15 cellular contexts compared by ENCODE assay signal in the genomic region with DNA sequence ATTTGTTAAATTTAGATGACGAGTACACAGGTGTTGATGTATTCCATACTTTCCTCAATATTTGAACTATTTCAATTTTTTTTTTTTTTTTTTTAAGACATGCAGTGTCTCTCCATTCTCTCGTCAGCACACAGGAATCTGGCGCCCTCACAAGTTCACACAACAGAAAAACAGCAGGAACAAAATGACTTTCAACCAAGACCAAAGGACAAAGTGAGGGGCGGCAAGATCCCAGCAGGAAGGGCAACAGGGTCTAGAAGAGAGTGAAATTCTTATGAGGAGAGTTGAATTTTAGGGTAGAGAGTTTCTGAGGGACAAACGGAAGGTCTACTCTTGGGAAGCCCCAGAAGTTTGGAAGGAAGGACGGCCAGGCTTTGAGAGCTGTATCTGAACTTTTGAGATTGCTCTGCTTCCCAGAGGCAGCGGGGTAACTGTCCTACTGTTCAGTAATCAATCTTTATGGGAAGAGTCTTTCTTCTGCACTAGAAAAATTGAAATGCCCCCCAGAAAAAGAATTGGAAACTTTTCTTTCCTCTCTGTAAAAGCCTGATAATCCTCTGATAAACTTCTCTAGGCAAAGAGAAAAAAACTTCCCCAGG.
A peak's percentile ranks its signal among the peaks of the same experiment; 100 is the strongest.
DNase-seq lines count a peak whose midpoint lies in the region; ATAC-seq, FAIRE-seq and TF ChIP-seq lines count a peak whose summit lies in the region.
"Had no signal": no experiment of that assay in that cellular context is flagged by ENCODE, and none has a peak within 500 bp of the region (broad histone marks: within the 10 kb centered on the region; RNA-seq: fewer than 3 reads in every experiment).

No MANE protein-coding gene starts in this region.

- peaks cover 16% of the 10 kb centered on the region for H3K4me1 Mint-ChIP-seq in nephron progenitor cell

- no peak overlapping the region for H3K23ac ChIP-seq in H1 (ENCODE audit: insufficient read length)

- no peak overlapping the region for H2BK12ac ChIP-seq in H1 (ENCODE audit: low read depth, low read length)

- POLR2A ChIA-PET in H1 (lab: Charles Lee; ENCODE audit: partially characterized antibody), result no interaction called here

- H3K27ac ChIP-seq in GM23248 (no peak overlapping the region), MM.1S (ENCODE audit: low read length) (peak overlapping the region; percentile 65), H1 (ENCODE audit: low read depth, low read length) (no peak overlapping the region), tibial nerve (no peak overlapping the region)
- H3K27ac ChIP-seq: brain microvascular endothelial cell, SJSA1, VCaP had no signal

- no peaks in the 10 kb centered on the region for H3K27me3 Mint-ChIP-seq in nephron progenitor cell (ENCODE audit: low read depth, poor library complexity)

- H3K9me3 Mint-ChIP-seq in nephron progenitor cell, result no peaks in the 10 kb centered on the region
- H3K9me3 Mint-ChIP-seq: CD4-positive, alpha-beta T cell; HFFc6 had no signal

- in situ Hi-C loops in GM23248 (cut with MboI), result no loop called here

- H3F3A ChIP-seq in GM23248 (ENCODE audit: insufficient read depth) (no peaks in the 10 kb centered on the region), MM.1S (ENCODE audit: insufficient read depth, low read length) (peaks cover 6% of the 10 kb centered on the region; the same call in 1 of the 2 replicates)

- H3K9me3 ChIP-seq in GM23248 (ENCODE audit: low read depth), result no peaks in the 10 kb centered on the region
- H3K9me3 ChIP-seq in MM.1S (replicated peaks; ENCODE audit: insufficient read depth, low read length), result no peaks in the 10 kb centered on the region
- H3K9me3 ChIP-seq in H1 (ENCODE audit: insufficient read depth in 2 of 2, low read depth in 1 of 2, low read length in 1 of 2), result no peaks in the 10 kb centered on the region
- H3K9me3 ChIP-seq in tibial nerve, result no peaks in the 10 kb centered on the region
- H3K9me3 ChIP-seq: SJSA1 had no signal

- peak overlapping the region; percentile 29 for H3K27ac Mint-ChIP-seq in nephron progenitor cell
- H3K27ac Mint-ChIP-seq: CD4-positive, alpha-beta T cell; HFFc6 had no signal

- no peaks in the 10 kb centered on the region for H3K9me2 ChIP-seq in GM23248 (ENCODE audit: insufficient read depth)
- no peaks in the 10 kb centered on the region for H3K9me2 ChIP-seq in MM.1S (replicated peaks; ENCODE audit: insufficient read depth, low read length)

- TF ChIP-seq EP300 in H1 (IDR thresholded peaks at IDR 0.05; ENCODE audit: borderline replicate concordance in 1 of 2, low read depth in 2 of 2, low read length in 2 of 2), result no peak
- TF ChIP-seq EP300 in tibial nerve (IDR thresholded peaks at IDR 0.05), result no peak

- no peak overlapping the region for H4K91ac ChIP-seq in H1 (replicated peaks; ENCODE audit: insufficient read length, low read length)

- H3K23me2 ChIP-seq in H1 (ENCODE audit: low read depth, low read length), result no peaks in the 10 kb centered on the region

- no peak overlapping the region for H3K14ac ChIP-seq in H1 (ENCODE audit: insufficient read length)

- no peaks in the 10 kb centered on the region for H3K36me3 Mint-ChIP-seq in nephron progenitor cell (ENCODE audit: low read depth)

- no peak overlapping the region for H3K56ac ChIP-seq in H1 (replicated peaks; ENCODE audit: insufficient read length, low read depth, low read length)

- H4K20me1 ChIP-seq in GM23248 (ENCODE audit: insufficient read depth) (no peaks in the 10 kb centered on the region), MM.1S (ENCODE audit: insufficient read depth, low read length) (no peaks in the 10 kb centered on the region), H1 (replicated peaks in 1 of 2; ENCODE audit: control insufficient read depth in 1 of 2, insufficient read depth in 2 of 2, low read length in 2 of 2) (no peaks in the 10 kb centered on the region)

- no peaks in the 10 kb centered on the region for H3K79me1 ChIP-seq in H1 (ENCODE audit: low read depth, low read length)

- TF ChIP-seq CTCF in MM.1S (IDR thresholded peaks at IDR 0.05; ENCODE audit: low read length) (peak; percentile 77), H1 (IDR thresholded peaks at IDR 0.05; ENCODE audit: control extremely low read depth in 1 of 3, insufficient read depth in 1 of 3, low read depth in 1 of 3, low read length in 3 of 3) (peak in 2 of 3 experiments; percentile 35 to 38; a peak in 3 of 4 replicates), nephron progenitor cell (IDR thresholded peaks at IDR 0.05) (no peak), tibial nerve (IDR thresholded peaks at IDR 0.05) (no peak)

- no peak overlapping the region for H4K5ac ChIP-seq in H1 (ENCODE audit: insufficient read length, low read depth, low read length)

- H3K4me3 Mint-ChIP-seq in nephron progenitor cell, result peak overlapping the region; percentile 19
- H3K4me3 Mint-ChIP-seq: CD4-positive, alpha-beta T cell; HFFc6 had no signal

- H2BK120ac ChIP-seq in H1 (replicated peaks; ENCODE audit: low read depth, low read length), result no peak overlapping the region

- H4K8ac ChIP-seq in H1 (ENCODE audit: extremely low read depth, insufficient read depth, low read length), result no peak overlapping the region

- peak; percentile 53 to 61 for TF ChIP-seq RAD21 in H1 (IDR thresholded peaks at IDR 0.05 in 1 of 2, conservative IDR thresholded peaks at IDR 0.05 in 1 of 2; ENCODE audit: low read depth in 2 of 2, low read length in 2 of 2)

- no peak overlapping the region for H3K4me2 ChIP-seq in GM23248 (ENCODE audit: unreplicated experiment)
- peak overlapping the region; percentile 78 for H3K4me2 ChIP-seq in MM.1S (ENCODE audit: low read depth, low read length)
- no peak overlapping the region; a peak in 1 of 4 replicates for H3K4me2 ChIP-seq in H1 (ENCODE audit: insufficient read depth in 1 of 2, low read depth in 2 of 2, low read length in 2 of 2)

- peak; percentile 52 for FAIRE-seq in H1 (lab: Jason Lieb, UNC)
- FAIRE-seq: small intestine had no signal

- H2BK15ac ChIP-seq in H1 (ENCODE audit: low read length), result no peak overlapping the region

- H3K79me2 ChIP-seq in GM23248 (ENCODE audit: insufficient read depth) (no peaks in the 10 kb centered on the region), MM.1S (ENCODE audit: low read length) (no peaks in the 10 kb centered on the region), H1 (ENCODE audit: control insufficient read depth in 1 of 2, insufficient read depth in 2 of 2, low read length in 2 of 2) (no peaks in the 10 kb centered on the region)

- H2AK5ac ChIP-seq in H1 (ENCODE audit: low read depth, low read length), result no peak overlapping the region

- no peaks in the 10 kb centered on the region for H3K27me3 ChIP-seq in GM23248 (replicated peaks; ENCODE audit: insufficient read depth)
- H3K27me3 ChIP-seq in MM.1S (replicated peaks; ENCODE audit: insufficient read depth, low read length), result no peaks in the 10 kb centered on the region
- H3K27me3 ChIP-seq in H1 (replicated peaks in 1 of 4; ENCODE audit: control insufficient read depth in 3 of 4, extremely low read depth in 1 of 4, insufficient read depth in 3 of 4, low read length in 3 of 4), result no peaks in the 10 kb centered on the region
- no peaks in the 10 kb centered on the region for H3K27me3 ChIP-seq in tibial nerve
- H3K27me3 ChIP-seq: brain microvascular endothelial cell had no signal

- no peak overlapping the region for H2AFZ ChIP-seq in GM23248
- peak overlapping the region; percentile 76 for H2AFZ ChIP-seq in MM.1S (ENCODE audit: low read length)
- peak overlapping the region; percentile 80; the same call in 1 of the 2 replicates for H2AFZ ChIP-seq in H1 (ENCODE audit: low read length)

- no peak overlapping the region for H3K18ac ChIP-seq in H1 (ENCODE audit: extremely low read depth, low read length)

- TF ChIP-seq POLR2A in H1 (IDR thresholded peaks at IDR 0.05; ENCODE audit: control extremely low read depth in 1 of 2, low read depth in 2 of 2, low read length in 2 of 2), result no peak
- TF ChIP-seq POLR2A in tibial nerve (IDR thresholded peaks at IDR 0.05), result no peak

- CTCF ChIA-PET in H1 (lab: Charles Lee; ENCODE audit: partially characterized antibody), result interaction anchor here (0.6 to 3.4 kb wide), 12 partner anchors 11 to 829 kb away, joined by 3 to 9 read pairs (median 4); no protein-coding TSS in a partner anchor

- H3K4ac ChIP-seq in H1 (replicated peaks; ENCODE audit: insufficient read length, low read depth, low read length), result no peak overlapping the region

- ATAC-seq in HG02981 (IDR thresholded peaks at IDR 0.05; ENCODE audit: unreplicated experiment), result no peak
- no peak for ATAC-seq in GM19463 (IDR thresholded peaks at IDR 0.05; ENCODE audit: unreplicated experiment)

- H3K9ac ChIP-seq in GM23248, result no peak overlapping the region
- H3K9ac ChIP-seq in MM.1S (ENCODE audit: low read length), result peak overlapping the region; percentile 70
- H3K9ac ChIP-seq in H1 (replicated peaks in 1 of 4; ENCODE audit: extremely low read depth in 1 of 4, low read depth in 3 of 4, low read length in 3 of 4), result no peak overlapping the region

- no peak overlapping the region for H2BK20ac ChIP-seq in H1 (ENCODE audit: low read length)

- H3K4me3 ChIP-seq in GM23248 (no peak overlapping the region), MM.1S (ENCODE audit: low read length) (peak overlapping the region; percentile 54), H1 (ENCODE audit: extremely low read depth in 1 of 4, insufficient read depth in 2 of 4, low read depth in 3 of 4, low read length in 4 of 4) (no peak overlapping the region), tibial nerve (no peak overlapping the region)
- H3K4me3 ChIP-seq: SJSA1 had no signal

- peak; percentile 15 for DNase-seq in GM23248
- DNase-seq in MM.1S, result peak; percentile 76
- no peak for DNase-seq in H1 (ENCODE audit: low read depth in 1 of 2, low spot score in 2 of 2)
- DNase-seq in nephron progenitor cell, result no peak
- DNase-seq in tibial nerve (ENCODE audit: low spot score in 2 of 2), result no peak
- DNase-seq: activated naive CD4-positive, alpha-beta T cell; brain microvascular endothelial cell; CD4-positive, alpha-beta T cell; HFFc6; NCI-H1436; small intestine had no signal

- H2BK5ac ChIP-seq in H1 (ENCODE audit: low read depth, low read length), result no peak overlapping the region

- H3K36me3 ChIP-seq in GM23248 (ENCODE audit: low read depth) (no peaks in the 10 kb centered on the region), MM.1S (replicated peaks; ENCODE audit: insufficient read depth, low read length) (no peaks in the 10 kb centered on the region), H1 (ENCODE audit: control insufficient read depth in 2 of 4, insufficient read depth in 4 of 4, low read length in 3 of 4) (no peaks in the 10 kb centered on the region), tibial nerve (no peaks in the 10 kb centered on the region)
- H3K36me3 ChIP-seq: brain microvascular endothelial cell, SJSA1 had no signal

- H3K4me1 ChIP-seq in GM23248 (ENCODE audit: insufficient read depth) (no peaks in the 10 kb centered on the region), MM.1S (ENCODE audit: low read length) (peaks cover 18% of the 10 kb centered on the region), H1 (replicated peaks in 1 of 4; ENCODE audit: control insufficient read depth in 3 of 4, insufficient read depth in 4 of 4, low read length in 3 of 4) (no peaks in the 10 kb centered on the region; a peak in 1 of 7 replicates), tibial nerve (no peaks in the 10 kb centered on the region)
- H3K4me1 ChIP-seq: SJSA1 had no signal

- 17 to 18% methylated on average over 7 of the region's 7 CpGs for WGBS in GM23248 (ENCODE audit: low coverage in 1 of 2, low lambda C conversion rate in 2 of 2, missing lambda C conversion rate in 2 of 2), 2 experiments
- 28% methylated on average over 7 of the region's 7 CpGs; no CpG with 5 or more reads in 1 of the 2 experiments for WGBS in H1 (ENCODE audit: extremely low coverage in 1 of 2, insufficient coverage in 1 of 2, insufficient read length in 1 of 2, insufficient replicate concordance in 2 of 2, low coverage in 1 of 2, low lambda C conversion rate in 2 of 2, missing lambda C conversion rate in 1 of 2), 2 experiments
- 22 to 25% methylated on average over 7 of the region's 7 CpGs for WGBS in tibial nerve, 2 donors

Comparison
In these comparisons a context has a peak if more than half of its experiments do, and no peak if none do; other contexts are left out.
1. DNase-seq: peak in GM23248 (single experiment) and MM.1S (single experiment); none in H1 (0 of 2), nephron progenitor cell (single experiment) and tibial nerve (0 of 2).
2. CTCF ChIP-seq: peak in MM.1S (single experiment) and H1 (2 of 3); none in nephron progenitor cell (single experiment) and tibial nerve (0 of 5).